ENCODE assay signal across 22 cellular contexts in genomic region chr17:20123209-20123608, GRCh38.
A peak's percentile ranks its signal among the peaks of the same experiment; 100 is the strongest.
DNase-seq lines count a peak whose midpoint lies in the region; ATAC-seq and FAIRE-seq lines count a peak whose summit lies in the region.
"Had no signal": no experiment of that assay in that cellular context is flagged by ENCODE, and none has a peak within 500 bp of the region (broad histone marks: within the 10 kb centered on the region; RNA-seq: fewer than 3 reads in every experiment).

No MANE protein-coding gene starts in this region.

- no peak for ATAC-seq in left cardiac atrium

- FAIRE-seq in HTR-8/SVneo (lab: Jason Lieb, UNC): peak; percentile 65
- FAIRE-seq: RCC 7860 had no signal

- DNase-seq in NCI-H1417 (lab: John Stamatoyannopoulos, UW) (peak in 2 of 3 experiments; percentile 25 to 75), NCI-H1417 treated with DMSO at 0.1 percent for 48 hours (lab: John Stamatoyannopoulos, UW) (no peak), HTR-8/SVneo (ENCODE audit: insufficient read length, low spot score) (no peak), NCI-H146 treated with DMSO at 0.1 percent for 48 hours (lab: John Stamatoyannopoulos, UW; ENCODE audit: unreplicated experiment) (peak; percentile 20), islet precursor cell (peak; percentile 47), left cardiac atrium (no peak), iPS-NIHi11 (ENCODE audit: low spot score) (no peak)
- DNase-seq in activated CD4-positive, CD25-positive, alpha-beta regulatory T cell (lab: John Stamatoyannopoulos, UW): no peak
- DNase-seq: 8988T; ACHN; BE2C; CD8-positive, alpha-beta memory T cell; DMS 273 treated with DMSO at 0.1 percent for 48 hours; GOT3; HFFc6; KBM-7; NCI-H187 treated with DMSO at 0.1 percent for 48 hours; NCI-H2107; NCI-H446 treated with DMSO at 0.1 percent for 48 hours; NCI-H526; SIG-M5 had no signal

- intact Hi-C loops in left cardiac atrium (cut with DNase I): loop anchor here (5.0 kb wide), 3 partner anchors 104 to 194 kb away; no protein-coding TSS in a partner anchor

Comparison
In these comparisons a context has a peak if more than half of its experiments do, and no peak if none do; other contexts are left out.
1. DNase-seq: peak in NCI-H1417 (2 of 3), NCI-H146 treated with DMSO at 0.1 percent for 48 hours (single experiment) and islet precursor cell (single experiment); none in NCI-H1417 treated with DMSO at 0.1 percent for 48 hours (single experiment), HTR-8/SVneo (single experiment), left cardiac atrium (single experiment), iPS-NIHi11 (single experiment) and activated CD4-positive, CD25-positive, alpha-beta regulatory T cell (0 of 4).